In genomic region chr11:118264568-118265470, GRCh38 we compare ENCODE assay signal across 1 cellular context.
TF ChIP-seq lines count a peak whose summit lies in the region.

No MANE protein-coding gene starts in this region.

TF ChIP-seq in GM23338, 12 proteins besides CTCF, POLR2A, EP300 and RAD21:
- TF ChIP-seq REST (IDR thresholded peaks at IDR 0.05; ENCODE audit: unreplicated experiment) (no peak), POLR2AphosphoS5 (IDR thresholded peaks at IDR 0.05; ENCODE audit: low read depth) (no peak), CREB1 (CRISPR knock-in tag; IDR thresholded peaks at IDR 0.05; ENCODE audit: low read depth) (no peak), NANOG (IDR thresholded peaks at IDR 0.05; ENCODE audit: borderline replicate concordance) (no peak), EZH2phosphoT487 (IDR thresholded peaks at IDR 0.05; ENCODE audit: unreplicated experiment) (no peak), ZNF462 (CRISPR knock-in tag; IDR thresholded peaks at IDR 0.05) (no peak), ZNF331 (CRISPR knock-in tag; IDR thresholded peaks at IDR 0.05; ENCODE audit: low read depth) (no peak), STAT1 (IDR thresholded peaks at IDR 0.05; ENCODE audit: unreplicated experiment) (no peak), ZNF114 (CRISPR knock-in tag; IDR thresholded peaks at IDR 0.05) (no peak), JUNB (IDR thresholded peaks at IDR 0.05; ENCODE audit: unreplicated experiment) (no peak)
